In genomic region chr16:67560827-67561342, GRCh38 we compare ENCODE assay signal across 9 cellular contexts. TPM values are rescaled to one million over a fixed set of nuclear protein-coding genes. Genes with fewer than 3 reads are reported as not detected.
A peak's percentile ranks its signal among the peaks of the same experiment; 100 is the strongest.
DNase-seq lines count a peak whose midpoint lies in the region; ATAC-seq and TF ChIP-seq lines count a peak whose summit lies in the region.
"Had no signal": no experiment of that assay in that cellular context is flagged by ENCODE, and none has a peak within 500 bp of the region (broad histone marks: within the 10 kb centered on the region; RNA-seq: fewer than 3 reads in every experiment).

No MANE protein-coding gene starts in this region.

- H3K27me3 ChIP-seq in SU-DHL-6 (ENCODE audit: low read length): no peaks in the 10 kb centered on the region

- no peak overlapping the region for H2AFZ ChIP-seq in SU-DHL-6 (ENCODE audit: low read depth, low read length, severe bottlenecking)

- no peaks in the 10 kb centered on the region for H3K9me3 Mint-ChIP-seq in activated CD4-positive, alpha-beta T cell treated with anti-CD3 and anti-CD28 coated beads, Interleukin-2, amount 10 ng/mL, durations not matched to agents 24 days and 14 days
- no peaks in the 10 kb centered on the region for H3K9me3 Mint-ChIP-seq in stimulated activated naive CD8-positive, alpha-beta T cell treated with anti-CD3 and anti-CD28 coated beads, Interleukin-15, amount 100 ng/mL, for 72 hours

- H3K4me1 Mint-ChIP-seq in activated CD4-positive, alpha-beta T cell treated with anti-CD3 and anti-CD28 coated beads, Interleukin-2, amount 10 ng/mL, durations not matched to agents 24 days and 14 days: peaks cover 38% of the 10 kb centered on the region
- peaks cover 58% of the 10 kb centered on the region for H3K4me1 Mint-ChIP-seq in stimulated activated naive CD8-positive, alpha-beta T cell treated with anti-CD3 and anti-CD28 coated beads, Interleukin-15, amount 100 ng/mL, for 72 hours

- DNase-seq in activated CD4-positive, alpha-beta T cell treated with anti-CD3 and anti-CD28 coated beads, Interleukin-2, amount 10 ng/mL, durations not matched to agents 24 days and 14 days: peak; percentile 61
- no peak for DNase-seq in activated CD4-positive, alpha-beta T cell treated with anti-CD3 and anti-CD28 coated beads for 4 hours
- DNase-seq in foreskin fibroblast (no peak), nucleus accumbens (lab: John Stamatoyannopoulos, UW) (no peak)
- no peak for DNase-seq in stimulated activated naive CD8-positive, alpha-beta T cell treated with anti-CD3 and anti-CD28 coated beads, Interleukin-15, amount 100 ng/mL, for 72 hours
- DNase-seq: activated CD4-positive, CD25-positive, alpha-beta regulatory T cell had no signal

- peak overlapping the region; percentile 94 for H3K27ac ChIP-seq in SU-DHL-6 (ENCODE audit: low read depth, low read length)

- H3K4me3 Mint-ChIP-seq in activated CD4-positive, alpha-beta T cell treated with anti-CD3 and anti-CD28 coated beads, Interleukin-2, amount 10 ng/mL, durations not matched to agents 24 days and 14 days: peak overlapping the region; percentile 89
- H3K4me3 Mint-ChIP-seq in stimulated activated naive CD8-positive, alpha-beta T cell treated with anti-CD3 and anti-CD28 coated beads, Interleukin-15, amount 100 ng/mL, for 72 hours: peak overlapping the region; percentile 89 to 94

- H3K36me3 ChIP-seq in SU-DHL-6 (ENCODE audit: low read length): no peaks in the 10 kb centered on the region

- H3K27me3 Mint-ChIP-seq in activated CD4-positive, alpha-beta T cell treated with anti-CD3 and anti-CD28 coated beads, Interleukin-2, amount 10 ng/mL, durations not matched to agents 24 days and 14 days: no peaks in the 10 kb centered on the region
- H3K27me3 Mint-ChIP-seq in stimulated activated naive CD8-positive, alpha-beta T cell treated with anti-CD3 and anti-CD28 coated beads, Interleukin-15, amount 100 ng/mL, for 72 hours: no peaks in the 10 kb centered on the region

- H3K36me3 Mint-ChIP-seq in activated CD4-positive, alpha-beta T cell treated with anti-CD3 and anti-CD28 coated beads, Interleukin-2, amount 10 ng/mL, durations not matched to agents 24 days and 14 days (ENCODE audit: low read depth): peaks cover 5% of the 10 kb centered on the region

- H3F3A ChIP-seq in SU-DHL-6 (ENCODE audit: insufficient read depth): peaks cover 20% of the 10 kb centered on the region

- peak overlapping the region; percentile 98 for H3K9ac ChIP-seq in SU-DHL-6 (ENCODE audit: low read length)

- peak overlapping the region; percentile 93 for H3K27ac Mint-ChIP-seq in activated CD4-positive, alpha-beta T cell treated with anti-CD3 and anti-CD28 coated beads, Interleukin-2, amount 10 ng/mL, durations not matched to agents 24 days and 14 days
- H3K27ac Mint-ChIP-seq in stimulated activated naive CD8-positive, alpha-beta T cell treated with anti-CD3 and anti-CD28 coated beads, Interleukin-15, amount 100 ng/mL, for 72 hours: peak overlapping the region; percentile 37 to 84

- H4K20me1 ChIP-seq in SU-DHL-6 (ENCODE audit: low read depth, low read length): no peaks in the 10 kb centered on the region

- H3K79me2 ChIP-seq in SU-DHL-6 (ENCODE audit: insufficient read depth, low read length): peaks cover 76% of the 10 kb centered on the region

- no peaks in the 10 kb centered on the region for H3K9me3 ChIP-seq in SU-DHL-6 (ENCODE audit: insufficient read depth, low read length)

- H3K4me2 ChIP-seq in SU-DHL-6 (ENCODE audit: low read depth, low read length, poor library complexity, severe bottlenecking): peak overlapping the region; percentile 94

- no peak for ATAC-seq in stimulated activated naive CD8-positive, alpha-beta T cell treated with anti-CD3 and anti-CD28 coated beads, Interleukin-15, amount 100 ng/mL, for 72 hours
- ATAC-seq in GM19351 (IDR thresholded peaks at IDR 0.05; ENCODE audit: unreplicated experiment) (no peak), GM21367 (IDR thresholded peaks at IDR 0.05; ENCODE audit: unreplicated experiment) (no peak)

- no peak for TF ChIP-seq CTCF in SU-DHL-6 (IDR thresholded peaks at IDR 0.05; ENCODE audit: insufficient read depth, low read length, poor library complexity, severe bottlenecking)
- TF ChIP-seq CTCF in foreskin fibroblast (IDR thresholded peaks at IDR 0.05; ENCODE audit: low read depth, low read length): no peak

- no peaks in the 10 kb centered on the region for H3K9me2 ChIP-seq in SU-DHL-6 (replicated peaks; ENCODE audit: insufficient read depth, low read length)

- H3K4me3 ChIP-seq in SU-DHL-6 (ENCODE audit: insufficient read depth, low read length, poor library complexity, severe bottlenecking) (peak overlapping the region; percentile 75), foreskin fibroblast (ENCODE audit: low read depth in 1 of 2, low read length in 2 of 2) (peak overlapping the region; percentile 69 to 74)

- intact Hi-C loops in activated CD4-positive, alpha-beta T cell treated with anti-CD3 and anti-CD28 coated beads, Interleukin-2, amount 10 ng/mL, durations not matched to agents 24 days and 14 days (cut with micrococcal nuclease): loop anchor here (5.0 kb wide), 1 partner anchor 46 kb away; no protein-coding TSS in a partner anchor

RNA-seq across cellular contexts. Expression of gene CTCF, which starts 1.4 kb away (rescaled TPM):
- 60.2 and 62.5 TPM in 2 replicates for total RNA-seq in activated CD4-positive, alpha-beta T cell treated with anti-CD3 and anti-CD28 coated beads, Interleukin-2, amount 10 ng/mL, durations not matched to agents 24 days and 14 days

RNA-seq across cellular contexts. Expression of gene RIPOR1, which starts 32.3 kb away (rescaled TPM):
- 23.3 and 27.7 TPM in 2 replicates for total RNA-seq in activated CD4-positive, alpha-beta T cell treated with anti-CD3 and anti-CD28 coated beads, Interleukin-2, amount 10 ng/mL, durations not matched to agents 24 days and 14 days
